ENCODE assay signal across 9 cellular contexts in the genomic region with DNA sequence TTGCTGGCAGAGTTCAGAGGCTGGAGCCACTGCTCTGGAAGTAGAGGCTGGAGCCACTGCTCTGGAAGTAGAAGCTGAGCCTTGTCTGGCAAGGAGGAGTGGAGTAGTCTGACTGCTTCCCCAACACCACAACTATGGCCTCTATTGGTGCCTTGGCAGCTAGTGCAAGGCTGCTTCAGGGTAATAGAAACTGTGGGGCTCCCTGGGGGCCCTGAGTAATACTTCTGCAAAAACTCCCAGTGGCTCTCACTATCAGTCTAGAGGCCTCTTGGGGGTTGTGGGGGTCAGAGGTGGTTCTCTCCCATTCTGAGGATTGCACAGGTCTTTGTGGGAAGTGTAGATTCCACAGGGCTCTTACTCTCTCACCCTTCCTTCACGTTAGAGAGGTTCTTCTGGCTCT.
"Had no signal": no experiment of that assay in that cellular context is flagged by ENCODE, and none has a peak within 500 bp of the region (broad histone marks: within the 10 kb centered on the region; RNA-seq: fewer than 3 reads in every experiment).

No MANE protein-coding gene starts in this region.

- H3K27ac ChIP-seq: GM23248 had no signal

- H3K4me3 ChIP-seq: GM23248, HAP-1, K562 had no signal

- H3K4me1 ChIP-seq: HAP-1 had no signal

- H3K9me3 ChIP-seq: HAP-1 had no signal

- H3K4me3 Mint-ChIP-seq: HFFc6 had no signal

- H3K27ac Mint-ChIP-seq: HFFc6 had no signal

- DNase-seq: GM23248, GOT3, H7, HFFc6, IMR-90, KG1 had no signal

- ATAC-seq: HCT116, K562 had no signal

- H3K36me3 ChIP-seq: HAP-1 had no signal
